22 cellular contexts compared by ENCODE assay signal in genomic region chr10:126016884-126017283, GRCh38.
DNase-seq lines count a peak whose midpoint lies in the region; ATAC-seq, FAIRE-seq and TF ChIP-seq lines count a peak whose summit lies in the region.
"Had no signal": no experiment of that assay in that cellular context is flagged by ENCODE, and none has a peak within 500 bp of the region (broad histone marks: within the 10 kb centered on the region; RNA-seq: fewer than 3 reads in every experiment).

No MANE protein-coding gene starts in this region.

- H2AFZ ChIP-seq in astrocyte (ENCODE audit: low read depth, low read length): no peak overlapping the region

- H3K27ac ChIP-seq in astrocyte (ENCODE audit: low read depth, low read length) (no peak overlapping the region), pancreas (peak overlapping the region in 2 of 4 donors; percentile 19 to 63)

- ATAC-seq in pancreas (peak; percentile 43 to 78 (median 65)), GM18907 (IDR thresholded peaks at IDR 0.05; ENCODE audit: unreplicated experiment) (no peak)
- ATAC-seq: HCT116 had no signal

- 67 to 75% methylated on average over 3 of the region's 3 CpGs for WGBS in pancreas, 2 donors

- peak overlapping the region; percentile 53 for H3K27ac Mint-ChIP-seq in astrocyte (ENCODE audit: unreplicated experiment)
- H3K27ac Mint-ChIP-seq: HFFc6 had no signal

- H3K4me3 Mint-ChIP-seq in astrocyte (ENCODE audit: unreplicated experiment): no peak overlapping the region
- H3K4me3 Mint-ChIP-seq: CD4-positive, CD25-positive, alpha-beta regulatory T cell; CD8-positive, alpha-beta memory T cell; HFFc6 had no signal

- H3K9me3 ChIP-seq in astrocyte (ENCODE audit: insufficient read depth, low read depth, low read length) (no peaks in the 10 kb centered on the region), pancreas (no peaks in the 10 kb centered on the region)
- H3K9me3 ChIP-seq: BE2C had no signal

- H3K36me3 Mint-ChIP-seq in astrocyte (ENCODE audit: low read depth, unreplicated experiment): peaks cover 40% of the 10 kb centered on the region

- H3K4me2 ChIP-seq in astrocyte (ENCODE audit: low read length): no peak overlapping the region

- TF ChIP-seq CTCF in astrocyte (IDR thresholded peaks at IDR 0.05; ENCODE audit: insufficient read depth, low read depth, low read length) (no peak), pancreas (IDR thresholded peaks at IDR 0.05) (no peak)

- H3K36me3 ChIP-seq in astrocyte (ENCODE audit: insufficient read depth, low read length) (peaks cover 35% of the 10 kb centered on the region), pancreas (no peaks in the 10 kb centered on the region)
- H3K36me3 ChIP-seq: BE2C had no signal

- FAIRE-seq in astrocyte (lab: Jason Lieb, UNC) (no peak), pancreas (lab: Jason Lieb, UNC) (no peak)
- FAIRE-seq: A204.1, D721Med, G401.6, GM12891, HTR-8/SVneo had no signal

- DNase-seq in astrocyte (ENCODE audit: low read depth): no peak
- peak; percentile 40 for DNase-seq in kidney tubule cell (ENCODE audit: low spot score)
- DNase-seq in pancreas: no peak
- no peak for DNase-seq in dermis blood vessel endothelial cell
- DNase-seq in NCI-H1436 (lab: John Stamatoyannopoulos, UW): no peak
- DNase-seq: ACHN; BE2C; C1 segment of cervical spinal cord; CD4-positive, CD25-positive, alpha-beta regulatory T cell; CD8-positive, alpha-beta memory T cell; COR-L47; GOT3; H7; HFFc6; IMR-90 had no signal

- H3K9ac ChIP-seq in astrocyte (ENCODE audit: low read length): no peak overlapping the region

- no peaks in the 10 kb centered on the region for H3K27me3 ChIP-seq in astrocyte (ENCODE audit: insufficient read depth, low read length)
- no peaks in the 10 kb centered on the region for H3K27me3 ChIP-seq in pancreas
- H3K27me3 ChIP-seq: BE2C had no signal

- intact Hi-C loops in pancreas (cut with DNase I): no loop called here

- H3K4me3 ChIP-seq in astrocyte (ENCODE audit: insufficient read depth, low read depth, low read length): no peak overlapping the region
- H3K4me3 ChIP-seq in pancreas: no peak overlapping the region

- H3K9me3 Mint-ChIP-seq in astrocyte (ENCODE audit: unreplicated experiment): peaks cover 10% of the 10 kb centered on the region
- H3K9me3 Mint-ChIP-seq: CD4-positive, CD25-positive, alpha-beta regulatory T cell; CD8-positive, alpha-beta memory T cell; HFFc6 had no signal

- no peaks in the 10 kb centered on the region for H4K20me1 ChIP-seq in astrocyte (ENCODE audit: insufficient read depth, low read length)

- H3K79me2 ChIP-seq in astrocyte (ENCODE audit: insufficient read depth, low read length): no peaks in the 10 kb centered on the region

- H3K4me1 ChIP-seq in astrocyte (ENCODE audit: insufficient read depth, low read length) (peaks cover 29% of the 10 kb centered on the region), pancreas (peaks cover 0 to 1% (median 0%) of the 10 kb centered on the region in 3 donors)
- H3K4me1 ChIP-seq: BE2C had no signal

- H3K4me1 Mint-ChIP-seq in astrocyte (ENCODE audit: low read depth, unreplicated experiment): peaks cover 44% of the 10 kb centered on the region

- no peaks in the 10 kb centered on the region for H3K27me3 Mint-ChIP-seq in astrocyte (ENCODE audit: low read depth, unreplicated experiment)
- H3K27me3 Mint-ChIP-seq: CD4-positive, CD25-positive, alpha-beta regulatory T cell had no signal
